Comparison of ENCODE assay signal across 16 cellular contexts in the genomic region with DNA sequence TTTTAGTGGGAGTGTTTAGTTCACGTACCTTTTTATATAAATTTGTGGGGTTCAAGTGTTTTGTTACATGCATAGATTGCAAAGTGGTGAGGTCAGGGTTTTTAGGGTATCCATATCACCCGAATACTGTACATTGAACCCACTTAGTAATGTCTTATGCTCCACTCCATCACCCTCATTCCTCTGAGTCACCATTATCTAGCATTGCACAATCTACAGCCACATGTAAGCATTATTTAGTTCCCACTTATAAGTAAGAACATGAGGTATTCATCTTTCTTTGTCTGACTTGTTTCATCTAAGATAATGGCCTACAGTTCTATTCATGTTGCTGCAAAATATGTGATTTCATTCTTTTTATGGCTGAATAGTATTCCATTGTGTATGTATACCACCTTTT.
"Had no signal": no experiment of that assay in that cellular context is flagged by ENCODE, and none has a peak within 500 bp of the region (broad histone marks: within the 10 kb centered on the region; RNA-seq: fewer than 3 reads in every experiment).

No MANE protein-coding gene starts in this region.

- H3K4me3 ChIP-seq: body of pancreas, colonic mucosa, heart right ventricle, mucosa of descending colon, prostate gland, right lobe of liver, vagina had no signal

- DNase-seq: activated CD4-positive, alpha-beta T cell treated with anti-CD3 and anti-CD28 coated beads for 1 hour; activated CD4-positive, alpha-beta T cell treated with anti-CD3 and anti-CD28 coated beads, Interleukin-2, amount 50 U/mL, for 4 hours; amniotic stem cell; body of pancreas; central memory CD4-positive, alpha-beta T cell; colonic mucosa; heart right ventricle; mucosa of descending colon; naive B cell; right lobe of liver; small intestine; stimulated activated CD4-positive, alpha-beta T cell treated with anti-CD3 and anti-CD28 coated beads, Interleukin-15, amount 100 ng/mL, for 24 hours; stimulated activated CD4-positive, alpha-beta T cell treated with anti-CD3 and anti-CD28 coated beads, Interleukin-2, amount 100 ng/mL, for 48 hours; stimulated activated naive CD8-positive, alpha-beta T cell treated with anti-CD3 and anti-CD28 coated beads, Interleukin-15, amount 100 ng/mL, for 72 hours had no signal

- ATAC-seq: body of pancreas; heart right ventricle; mucosa of descending colon; right lobe of liver; stimulated activated naive CD8-positive, alpha-beta T cell treated with anti-CD3 and anti-CD28 coated beads, Interleukin-15, amount 100 ng/mL, for 72 hours had no signal
